ENCODE assay signal across 26 cellular contexts in the genomic region with DNA sequence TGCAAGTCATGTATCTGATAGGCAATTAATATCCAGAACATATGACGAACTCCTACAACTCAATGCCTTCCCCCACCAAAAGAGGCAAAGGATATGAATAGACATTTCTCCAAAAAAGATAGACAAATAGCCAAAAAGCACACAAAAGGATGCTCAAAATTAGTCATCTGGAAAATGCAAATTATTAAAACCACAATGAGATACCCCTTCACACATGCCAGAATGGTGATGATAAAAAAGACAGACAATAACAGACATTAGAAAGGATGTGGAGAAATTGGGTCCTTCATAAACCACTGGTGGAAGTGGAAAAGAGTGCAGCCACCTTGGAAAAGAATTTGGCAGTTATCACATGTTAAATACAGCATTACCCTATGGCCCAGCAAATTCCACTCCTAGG.
DNase-seq lines count a peak whose midpoint lies in the region; ATAC-seq and TF ChIP-seq lines count a peak whose summit lies in the region.
"Had no signal": no experiment of that assay in that cellular context is flagged by ENCODE, and none has a peak within 500 bp of the region (broad histone marks: within the 10 kb centered on the region; RNA-seq: fewer than 3 reads in every experiment).

No MANE protein-coding gene starts in this region.

- POLR2A ChIA-PET in HEK293T (lab: Yijun Ruan, JAX), result no interaction called here

- H3K27ac Mint-ChIP-seq in activated naive CD4-positive, alpha-beta T cell treated with anti-CD3 and anti-CD28 coated beads, Interleukin-2, amount 50 U/mL, for 72 hours, result peak overlapping the region in 1 of 2 donors; percentile 12
- peak overlapping the region; percentile 13 for H3K27ac Mint-ChIP-seq in activated naive CD8-positive, alpha-beta T cell treated with anti-CD3 and anti-CD28 coated beads for 36 hours

- peaks cover 18 to 65% of the 10 kb centered on the region in 2 donors for H3K36me3 Mint-ChIP-seq in activated naive CD4-positive, alpha-beta T cell treated with anti-CD3 and anti-CD28 coated beads, Interleukin-2, amount 50 U/mL, for 72 hours
- H3K36me3 Mint-ChIP-seq in activated naive CD8-positive, alpha-beta T cell treated with anti-CD3 and anti-CD28 coated beads for 36 hours, result peaks cover 63% of the 10 kb centered on the region

- WGBS in adrenal gland, 4 donors, result 89 to 100% (median 96%) methylated on average over 1 of the region's 1 CpG

- DNase-seq in activated naive CD4-positive, alpha-beta T cell treated with anti-CD3 and anti-CD28 coated beads, Interleukin-2, amount 50 U/mL, for 72 hours (ENCODE audit: low spot score in 2 of 2), result no peak
- no peak for DNase-seq in activated naive CD4-positive, alpha-beta T cell treated with Interleukin-2 at 50 U/mL for 16 hours
- DNase-seq in NAMALWA (ENCODE audit: low spot score), result peak; percentile 10
- DNase-seq in activated naive CD8-positive, alpha-beta T cell treated with anti-CD3 and anti-CD28 coated beads for 36 hours, result no peak
- DNase-seq in stimulated activated naive CD8-positive, alpha-beta T cell treated with anti-CD3 and anti-CD28 coated beads, Interleukin-15, Interleukin-2, amounts not matched to agents 100 U/mL and 50 U/mL, for 24 hours, result no peak
- no peak for DNase-seq in HEK293T (ENCODE audit: extremely low spot score)
- DNase-seq in dorsolateral prefrontal cortex, result no peak
- no peak for DNase-seq in adrenal gland
- DNase-seq: C1 segment of cervical spinal cord; CD4-positive, alpha-beta memory T cell; COR-L47; DMS79; EL; GDM1; KG1; MM.1S; NCI-H1048; NCI-H1417; NCI-H1694; NCI-H2029 treated with DMSO at 0.1 percent for 48 hours; NCI-H446 treated with DMSO at 0.1 percent for 48 hours; NCI-H526; NCI-H82; Right ventricle myocardium superior; RPMI8226 had no signal

- peak; percentile 6 to 8 for ATAC-seq in activated naive CD4-positive, alpha-beta T cell treated with anti-CD3 and anti-CD28 coated beads, Interleukin-2, amount 50 U/mL, for 72 hours
- ATAC-seq in stimulated activated naive CD8-positive, alpha-beta T cell treated with anti-CD3 and anti-CD28 coated beads, Interleukin-15, Interleukin-2, amounts not matched to agents 100 U/mL and 50 U/mL, for 24 hours, result peak; percentile 38

- no peaks in the 10 kb centered on the region for H3K27me3 Mint-ChIP-seq in activated naive CD8-positive, alpha-beta T cell treated with anti-CD3 and anti-CD28 coated beads for 36 hours
- H3K27me3 Mint-ChIP-seq: CD4-positive, alpha-beta memory T cell had no signal

- CTCF ChIA-PET in HEK293T (lab: Yijun Ruan, JAX), result no interaction called here

- H3K4me1 Mint-ChIP-seq in activated naive CD8-positive, alpha-beta T cell treated with anti-CD3 and anti-CD28 coated beads for 36 hours, result peaks cover 26% of the 10 kb centered on the region

- H3K4me3 ChIP-seq in dorsolateral prefrontal cortex (no peak overlapping the region), adrenal gland (no peak overlapping the region)
- H3K4me3 ChIP-seq: SJSA1 had no signal

- intact Hi-C loops in dorsolateral prefrontal cortex (cut with DNase I) (no loop called here), adrenal gland (cut with DNase I) (no loop called here)

- H3K4me1 ChIP-seq in adrenal gland (replicated peaks in 1 of 2), result no peaks in the 10 kb centered on the region
- H3K4me1 ChIP-seq: SJSA1 had no signal

- no peaks in the 10 kb centered on the region for H3K9me3 ChIP-seq in adrenal gland (replicated peaks in 1 of 3)
- H3K9me3 ChIP-seq: SJSA1 had no signal

- TF ChIP-seq CTCF in dorsolateral prefrontal cortex (IDR thresholded peaks at IDR 0.05 in 54 of 56, conservative IDR thresholded peaks at IDR 0.05 in 2 of 56; ENCODE audit: low read depth in 1 of 56, partially characterized antibody in 56 of 56), result no peak
- TF ChIP-seq CTCF in adrenal gland (IDR thresholded peaks at IDR 0.05), result no peak

- H3K27me3 ChIP-seq in dorsolateral prefrontal cortex, result no peaks in the 10 kb centered on the region
- no peaks in the 10 kb centered on the region for H3K27me3 ChIP-seq in adrenal gland
- H3K27me3 ChIP-seq: SJSA1 had no signal

- peaks cover 0 to 16% of the 10 kb centered on the region in 2 donors for H3K9me3 Mint-ChIP-seq in activated naive CD4-positive, alpha-beta T cell treated with anti-CD3 and anti-CD28 coated beads, Interleukin-2, amount 50 U/mL, for 72 hours
- peaks cover 25% of the 10 kb centered on the region for H3K9me3 Mint-ChIP-seq in activated naive CD8-positive, alpha-beta T cell treated with anti-CD3 and anti-CD28 coated beads for 36 hours
- H3K9me3 Mint-ChIP-seq: CD4-positive, alpha-beta memory T cell had no signal

- H3K27ac ChIP-seq in dorsolateral prefrontal cortex, result peak overlapping the region in 1 of 59 donors; percentile 35
- H3K27ac ChIP-seq in adrenal gland, result no peak overlapping the region
- H3K27ac ChIP-seq: SJSA1 had no signal

- no peaks in the 10 kb centered on the region for H3K36me3 ChIP-seq in adrenal gland (replicated peaks in 1 of 2)

- TF ChIP-seq POLR2A in adrenal gland (IDR thresholded peaks at IDR 0.05), result no peak

- no peak overlapping the region for H3K4me3 Mint-ChIP-seq in activated naive CD8-positive, alpha-beta T cell treated with anti-CD3 and anti-CD28 coated beads for 36 hours
- H3K4me3 Mint-ChIP-seq: CD4-positive, alpha-beta memory T cell had no signal

TF ChIP-seq in HEK293T, 16 proteins besides CTCF, POLR2A, EP300 and RAD21:
- TF ChIP-seq LEF1 (IDR thresholded peaks at IDR 0.05; ENCODE audit: borderline replicate concordance), result no peak
- TF ChIP-seq TARDBP (IDR thresholded peaks at IDR 0.05), result no peak
- TF ChIP-seq FOXM1 (IDR thresholded peaks at IDR 0.05; ENCODE audit: borderline replicate concordance), result no peak
- no peak for TF ChIP-seq NFRKB (IDR thresholded peaks at IDR 0.05)
- TF ChIP-seq ELF4 (IDR thresholded peaks at IDR 0.05), result no peak
